ENCODE assay signal across 2 cellular contexts in genomic region chr2:236604971-236605734, GRCh38.
TF ChIP-seq lines count a peak whose summit lies in the region.

No MANE protein-coding gene starts in this region.

TF ChIP-seq in GM23338, 12 proteins besides CTCF, POLR2A, EP300 and RAD21:
- no peak for TF ChIP-seq NANOG (IDR thresholded peaks at IDR 0.05; ENCODE audit: borderline replicate concordance)
- no peak for TF ChIP-seq STAT1 (IDR thresholded peaks at IDR 0.05; ENCODE audit: unreplicated experiment)
- TF ChIP-seq CREB1 (CRISPR knock-in tag; IDR thresholded peaks at IDR 0.05; ENCODE audit: low read depth), result no peak
- TF ChIP-seq ETS1 (IDR thresholded peaks at IDR 0.05), result no peak
- TF ChIP-seq JUNB (IDR thresholded peaks at IDR 0.05; ENCODE audit: unreplicated experiment), result no peak
- TF ChIP-seq POLR2AphosphoS5 (IDR thresholded peaks at IDR 0.05; ENCODE audit: low read depth), result no peak
- no peak for TF ChIP-seq ZNF331 (CRISPR knock-in tag; IDR thresholded peaks at IDR 0.05; ENCODE audit: low read depth)
- TF ChIP-seq ZNF114 (CRISPR knock-in tag; IDR thresholded peaks at IDR 0.05), result no peak
- no peak for TF ChIP-seq EZH2 (IDR thresholded peaks at IDR 0.05; ENCODE audit: low read depth, unreplicated experiment)
- no peak for TF ChIP-seq REST (IDR thresholded peaks at IDR 0.05; ENCODE audit: unreplicated experiment)
- TF ChIP-seq ZNF462 (CRISPR knock-in tag; IDR thresholded peaks at IDR 0.05), result no peak
- TF ChIP-seq EZH2phosphoT487 (IDR thresholded peaks at IDR 0.05; ENCODE audit: unreplicated experiment), result no peak
TF ChIP-seq in GM23338: peak in this region for 0.

TF ChIP-seq in H1, 55 proteins besides CTCF, POLR2A, EP300 and RAD21:
- no peak for TF ChIP-seq SAP30 (IDR thresholded peaks at IDR 0.05; ENCODE audit: insufficient read depth, insufficient replicate concordance, low read length)
- peak; percentile 61; the same call in 1 of the 2 replicates for TF ChIP-seq MAX (IDR thresholded peaks at IDR 0.05)
- no peak for TF ChIP-seq YY1 (IDR thresholded peaks at IDR 0.05; ENCODE audit: low read depth, low read length)
- no peak for TF ChIP-seq CEBPB (IDR thresholded peaks at IDR 0.05; ENCODE audit: low read depth, low read length)
